Comparison of ENCODE assay signal across 1 cellular context in genomic region chr9:111484564-111484878, GRCh38.
TF ChIP-seq lines count a peak whose summit lies in the region.

No MANE protein-coding gene starts in this region.

TF ChIP-seq in K562, 482 proteins besides CTCF, POLR2A, EP300 and RAD21 (continued from another document and continues in another):
- TF ChIP-seq, protein P1, sequence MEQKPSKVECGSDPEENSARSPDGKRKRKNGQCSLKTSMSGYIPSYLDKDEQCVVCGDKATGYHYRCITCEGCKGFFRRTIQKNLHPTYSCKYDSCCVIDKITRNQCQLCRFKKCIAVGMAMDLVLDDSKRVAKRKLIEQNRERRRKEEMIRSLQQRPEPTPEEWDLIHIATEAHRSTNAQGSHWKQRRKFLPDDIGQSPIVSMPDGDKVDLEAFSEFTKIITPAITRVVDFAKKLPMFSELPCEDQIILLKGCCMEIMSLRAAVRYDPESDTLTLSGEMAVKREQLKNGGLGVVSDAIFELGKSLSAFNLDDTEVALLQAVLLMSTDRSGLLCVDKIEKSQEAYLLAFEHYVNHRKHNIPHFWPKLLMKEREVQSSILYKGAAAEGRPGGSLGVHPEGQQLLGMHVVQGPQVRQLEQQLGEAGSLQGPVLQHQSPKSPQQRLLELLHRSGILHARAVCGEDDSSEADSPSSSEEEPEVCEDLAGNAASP (IDR thresholded peaks at IDR 0.05), result no peak
- TF ChIP-seq RNF219 (CRISPR knock-in tag; IDR thresholded peaks at IDR 0.05) (no peak), ZNF586 (CRISPR knock-in tag; conservative IDR thresholded peaks at IDR 0.05) (no peak), PHB (CRISPR knock-in tag; IDR thresholded peaks at IDR 0.05) (no peak), SUPT5H (IDR thresholded peaks at IDR 0.05) (no peak), ZBTB43 (CRISPR knock-in tag; IDR thresholded peaks at IDR 0.05) (no peak), JUND (IDR thresholded peaks at IDR 0.05; ENCODE audit: borderline replicate concordance, low read depth, low read length) (no peak), JUND (tag; IDR thresholded peaks at IDR 0.05; ENCODE audit: borderline replicate concordance, low read depth, low read length) (no peak), ZNF133 (CRISPR knock-in tag; IDR thresholded peaks at IDR 0.05) (no peak), HES1 (IDR thresholded peaks at IDR 0.05; ENCODE audit: low read depth) (no peak), MXD1 (CRISPR knock-in tag; IDR thresholded peaks at IDR 0.05; ENCODE audit: borderline replicate concordance, poor library complexity, severe bottlenecking) (no peak), HDAC3 (IDR thresholded peaks at IDR 0.05; ENCODE audit: borderline replicate concordance, partially characterized antibody) (peak; percentile 27), ZNF436 (CRISPR knock-in tag; IDR thresholded peaks at IDR 0.05) (no peak), EWSR1 (IDR thresholded peaks at IDR 0.05; ENCODE audit: borderline replicate concordance, low read depth, partially characterized antibody) (no peak), PHTF2 (CRISPR knock-in tag; IDR thresholded peaks at IDR 0.05) (no peak), ZNF785 (CRISPR knock-in tag; IDR thresholded peaks at IDR 0.05) (no peak), TAF9B (IDR thresholded peaks at IDR 0.05; ENCODE audit: partially characterized antibody) (peak; percentile 38), SRSF7 (optimal IDR thresholded peaks at IDR 0.05; ENCODE audit: low read depth, low read length) (no peak), ATF3 (IDR thresholded peaks at IDR 0.05) (peak; percentile 21; the same call in 1 of the 2 replicates), ATF3 (CRISPR knock-in tag; conservative IDR thresholded peaks at IDR 0.05) (no peak), FOXA3 (CRISPR knock-in tag; conservative IDR thresholded peaks at IDR 0.05 in 1 of 2, IDR thresholded peaks at IDR 0.05 in 1 of 2) (no peak), ETV6 (IDR thresholded peaks at IDR 0.05; ENCODE audit: borderline replicate concordance in 1 of 2, low read depth in 2 of 2, low read length in 1 of 2) (no peak), ETV6 (CRISPR knock-in tag; IDR thresholded peaks at IDR 0.05; ENCODE audit: borderline replicate concordance) (no peak), MEF2A (IDR thresholded peaks at IDR 0.05; ENCODE audit: control insufficient read depth, low read depth, low read length) (no peak), ETV5 (CRISPR knock-in tag; IDR thresholded peaks at IDR 0.05; ENCODE audit: low read depth) (no peak), SMAD1 (IDR thresholded peaks at IDR 0.05; ENCODE audit: low read depth, low read length, partially characterized antibody) (no peak), SREBF1 (IDR thresholded peaks at IDR 0.05; ENCODE audit: borderline replicate concordance, low read depth, low read length) (no peak)
- TF ChIP-seq, protein P2, sequence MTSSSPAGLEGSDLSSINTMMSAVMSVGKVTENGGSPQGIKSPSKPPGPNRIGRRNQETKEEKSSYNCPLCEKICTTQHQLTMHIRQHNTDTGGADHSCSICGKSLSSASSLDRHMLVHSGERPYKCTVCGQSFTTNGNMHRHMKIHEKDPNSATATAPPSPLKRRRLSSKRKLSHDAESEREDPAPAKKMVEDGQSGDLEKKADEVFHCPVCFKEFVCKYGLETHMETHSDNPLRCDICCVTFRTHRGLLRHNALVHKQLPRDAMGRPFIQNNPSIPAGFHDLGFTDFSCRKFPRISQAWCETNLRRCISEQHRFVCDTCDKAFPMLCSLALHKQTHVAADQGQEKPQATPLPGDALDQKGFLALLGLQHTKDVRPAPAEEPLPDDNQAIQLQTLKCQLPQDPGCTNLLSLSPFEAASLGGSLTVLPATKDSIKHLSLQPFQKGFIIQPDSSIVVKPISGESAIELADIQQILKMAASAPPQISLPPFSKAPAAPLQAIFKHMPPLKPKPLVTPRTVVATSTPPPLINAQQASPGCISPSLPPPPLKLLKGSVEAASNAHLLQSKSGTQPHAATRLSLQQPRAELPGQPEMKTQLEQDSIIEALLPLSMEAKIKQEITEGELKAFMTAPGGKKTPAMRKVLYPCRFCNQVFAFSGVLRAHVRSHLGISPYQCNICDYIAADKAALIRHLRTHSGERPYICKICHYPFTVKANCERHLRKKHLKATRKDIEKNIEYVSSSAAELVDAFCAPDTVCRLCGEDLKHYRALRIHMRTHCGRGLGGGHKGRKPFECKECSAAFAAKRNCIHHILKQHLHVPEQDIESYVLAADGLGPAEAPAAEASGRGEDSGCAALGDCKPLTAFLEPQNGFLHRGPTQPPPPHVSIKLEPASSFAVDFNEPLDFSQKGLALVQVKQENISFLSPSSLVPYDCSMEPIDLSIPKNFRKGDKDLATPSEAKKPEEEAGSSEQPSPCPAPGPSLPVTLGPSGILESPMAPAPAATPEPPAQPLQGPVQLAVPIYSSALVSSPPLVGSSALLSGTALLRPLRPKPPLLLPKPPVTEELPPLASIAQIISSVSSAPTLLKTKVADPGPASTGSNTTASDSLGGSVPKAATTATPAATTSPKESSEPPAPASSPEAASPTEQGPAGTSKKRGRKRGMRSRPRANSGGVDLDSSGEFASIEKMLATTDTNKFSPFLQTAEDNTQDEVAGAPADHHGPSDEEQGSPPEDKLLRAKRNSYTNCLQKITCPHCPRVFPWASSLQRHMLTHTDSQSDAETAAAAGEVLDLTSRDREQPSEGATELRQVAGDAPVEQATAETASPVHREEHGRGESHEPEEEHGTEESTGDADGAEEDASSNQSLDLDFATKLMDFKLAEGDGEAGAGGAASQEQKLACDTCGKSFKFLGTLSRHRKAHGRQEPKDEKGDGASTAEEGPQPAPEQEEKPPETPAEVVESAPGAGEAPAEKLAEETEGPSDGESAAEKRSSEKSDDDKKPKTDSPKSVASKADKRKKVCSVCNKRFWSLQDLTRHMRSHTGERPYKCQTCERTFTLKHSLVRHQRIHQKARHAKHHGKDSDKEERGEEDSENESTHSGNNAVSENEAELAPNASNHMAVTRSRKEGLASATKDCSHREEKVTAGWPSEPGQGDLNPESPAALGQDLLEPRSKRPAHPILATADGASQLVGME (CRISPR knock-in tag; IDR thresholded peaks at IDR 0.05), result no peak
- TF ChIP-seq, protein P3, sequence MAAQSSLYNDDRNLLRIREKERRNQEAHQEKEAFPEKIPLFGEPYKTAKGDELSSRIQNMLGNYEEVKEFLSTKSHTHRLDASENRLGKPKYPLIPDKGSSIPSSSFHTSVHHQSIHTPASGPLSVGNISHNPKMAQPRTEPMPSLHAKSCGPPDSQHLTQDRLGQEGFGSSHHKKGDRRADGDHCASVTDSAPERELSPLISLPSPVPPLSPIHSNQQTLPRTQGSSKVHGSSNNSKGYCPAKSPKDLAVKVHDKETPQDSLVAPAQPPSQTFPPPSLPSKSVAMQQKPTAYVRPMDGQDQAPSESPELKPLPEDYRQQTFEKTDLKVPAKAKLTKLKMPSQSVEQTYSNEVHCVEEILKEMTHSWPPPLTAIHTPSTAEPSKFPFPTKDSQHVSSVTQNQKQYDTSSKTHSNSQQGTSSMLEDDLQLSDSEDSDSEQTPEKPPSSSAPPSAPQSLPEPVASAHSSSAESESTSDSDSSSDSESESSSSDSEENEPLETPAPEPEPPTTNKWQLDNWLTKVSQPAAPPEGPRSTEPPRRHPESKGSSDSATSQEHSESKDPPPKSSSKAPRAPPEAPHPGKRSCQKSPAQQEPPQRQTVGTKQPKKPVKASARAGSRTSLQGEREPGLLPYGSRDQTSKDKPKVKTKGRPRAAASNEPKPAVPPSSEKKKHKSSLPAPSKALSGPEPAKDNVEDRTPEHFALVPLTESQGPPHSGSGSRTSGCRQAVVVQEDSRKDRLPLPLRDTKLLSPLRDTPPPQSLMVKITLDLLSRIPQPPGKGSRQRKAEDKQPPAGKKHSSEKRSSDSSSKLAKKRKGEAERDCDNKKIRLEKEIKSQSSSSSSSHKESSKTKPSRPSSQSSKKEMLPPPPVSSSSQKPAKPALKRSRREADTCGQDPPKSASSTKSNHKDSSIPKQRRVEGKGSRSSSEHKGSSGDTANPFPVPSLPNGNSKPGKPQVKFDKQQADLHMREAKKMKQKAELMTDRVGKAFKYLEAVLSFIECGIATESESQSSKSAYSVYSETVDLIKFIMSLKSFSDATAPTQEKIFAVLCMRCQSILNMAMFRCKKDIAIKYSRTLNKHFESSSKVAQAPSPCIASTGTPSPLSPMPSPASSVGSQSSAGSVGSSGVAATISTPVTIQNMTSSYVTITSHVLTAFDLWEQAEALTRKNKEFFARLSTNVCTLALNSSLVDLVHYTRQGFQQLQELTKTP (IDR thresholded peaks at IDR 0.05; ENCODE audit: low read depth in 1 of 2, partially characterized antibody in 2 of 2), result no peak
- TF ChIP-seq, protein P4, sequence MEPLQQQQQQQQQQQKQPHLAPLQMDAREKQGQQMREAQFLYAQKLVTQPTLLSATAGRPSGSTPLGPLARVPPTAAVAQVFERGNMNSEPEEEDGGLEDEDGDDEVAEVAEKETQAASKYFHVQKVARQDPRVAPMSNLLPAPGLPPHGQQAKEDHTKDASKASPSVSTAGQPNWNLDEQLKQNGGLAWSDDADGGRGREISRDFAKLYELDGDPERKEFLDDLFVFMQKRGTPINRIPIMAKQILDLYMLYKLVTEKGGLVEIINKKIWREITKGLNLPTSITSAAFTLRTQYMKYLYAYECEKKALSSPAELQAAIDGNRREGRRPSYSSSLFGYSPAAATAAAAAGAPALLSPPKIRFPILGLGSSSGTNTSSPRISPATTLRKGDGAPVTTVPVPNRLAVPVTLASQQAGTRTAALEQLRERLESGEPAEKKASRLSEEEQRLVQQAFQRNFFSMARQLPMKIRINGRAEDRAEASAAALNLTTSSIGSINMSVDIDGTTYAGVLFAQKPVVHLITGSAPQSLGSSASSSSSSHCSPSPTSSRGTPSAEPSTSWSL (CRISPR knock-in tag; IDR thresholded peaks at IDR 0.05; ENCODE audit: borderline replicate concordance), result no peak
- TF ChIP-seq, protein P5, sequence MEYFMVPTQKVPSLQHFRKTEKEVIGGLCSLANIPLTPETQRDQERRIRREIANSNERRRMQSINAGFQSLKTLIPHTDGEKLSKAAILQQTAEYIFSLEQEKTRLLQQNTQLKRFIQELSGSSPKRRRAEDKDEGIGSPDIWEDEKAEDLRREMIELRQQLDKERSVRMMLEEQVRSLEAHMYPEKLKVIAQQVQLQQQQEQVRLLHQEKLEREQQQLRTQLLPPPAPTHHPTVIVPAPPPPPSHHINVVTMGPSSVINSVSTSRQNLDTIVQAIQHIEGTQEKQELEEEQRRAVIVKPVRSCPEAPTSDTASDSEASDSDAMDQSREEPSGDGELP (CRISPR knock-in tag; IDR thresholded peaks at IDR 0.05; ENCODE audit: borderline replicate concordance), result 0 out of 2 replicates have a peak, but pooled peaks have one; percentile 5
